In the genomic region with DNA sequence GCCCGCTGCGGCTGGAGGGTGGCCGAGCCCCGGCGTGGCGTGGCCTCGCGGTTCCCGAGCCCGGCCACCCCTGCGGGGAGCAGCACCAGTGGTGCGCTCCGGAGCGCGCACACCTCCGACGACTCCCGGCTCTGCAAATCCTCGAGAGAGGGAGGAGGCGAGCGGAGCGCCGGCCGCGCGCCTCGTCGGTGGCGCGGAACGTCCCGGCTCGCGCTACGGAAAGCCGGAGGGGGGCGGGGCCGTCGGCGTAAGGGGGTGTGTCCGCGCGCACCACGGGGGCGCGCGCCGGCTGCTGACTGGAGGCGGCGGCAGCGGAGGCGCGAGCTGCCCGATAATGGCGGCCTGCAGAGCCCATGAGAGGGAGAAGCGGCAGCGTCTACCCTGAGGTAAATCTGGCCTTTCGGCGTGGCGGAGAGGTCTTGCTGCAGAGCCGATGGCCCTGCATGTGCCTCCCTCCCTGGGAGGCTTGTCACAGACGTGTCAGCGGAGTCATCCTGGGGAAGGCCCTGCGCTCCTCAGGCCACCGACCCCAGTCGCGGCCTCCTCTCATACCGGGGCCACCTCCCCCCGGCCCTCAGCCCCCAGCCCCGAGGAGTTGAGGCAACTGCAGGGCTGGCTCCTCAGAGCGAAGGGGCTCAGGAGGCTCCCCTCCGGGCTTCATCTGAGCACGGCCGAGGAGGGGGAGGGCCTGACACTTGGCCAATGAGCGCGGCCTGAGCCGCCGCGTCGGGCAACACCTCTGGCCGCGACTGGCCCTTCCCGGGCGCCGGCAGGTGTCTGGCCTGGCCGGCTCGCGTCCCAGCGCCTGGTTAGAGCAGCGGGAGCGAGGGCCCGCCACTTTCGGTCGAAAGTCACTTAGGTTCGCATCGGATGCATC, we compare ENCODE assay signal across 1 cellular context.
TF ChIP-seq lines count a peak whose summit lies in the region.

A gene (plus strand): TSS at position 295 of the 877 bp plus-strand sequence. CDS start 2,485 bp downstream, outside the sequence.

TF ChIP-seq in K562, 482 proteins besides CTCF, POLR2A, EP300 and RAD21 (continued from another document and continues in another):
- TF ChIP-seq, protein P1, sequence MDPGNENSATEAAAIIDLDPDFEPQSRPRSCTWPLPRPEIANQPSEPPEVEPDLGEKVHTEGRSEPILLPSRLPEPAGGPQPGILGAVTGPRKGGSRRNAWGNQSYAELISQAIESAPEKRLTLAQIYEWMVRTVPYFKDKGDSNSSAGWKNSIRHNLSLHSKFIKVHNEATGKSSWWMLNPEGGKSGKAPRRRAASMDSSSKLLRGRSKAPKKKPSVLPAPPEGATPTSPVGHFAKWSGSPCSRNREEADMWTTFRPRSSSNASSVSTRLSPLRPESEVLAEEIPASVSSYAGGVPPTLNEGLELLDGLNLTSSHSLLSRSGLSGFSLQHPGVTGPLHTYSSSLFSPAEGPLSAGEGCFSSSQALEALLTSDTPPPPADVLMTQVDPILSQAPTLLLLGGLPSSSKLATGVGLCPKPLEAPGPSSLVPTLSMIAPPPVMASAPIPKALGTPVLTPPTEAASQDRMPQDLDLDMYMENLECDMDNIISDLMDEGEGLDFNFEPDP (CRISPR knock-in tag; IDR thresholded peaks at IDR 0.05), result no peak
- TF ChIP-seq ZSCAN29 (IDR thresholded peaks at IDR 0.05) (no peak), TBL1XR1 (IDR thresholded peaks at IDR 0.05; ENCODE audit: low read length in 2 of 2) (peak in 1 of 2 experiments; percentile 12; a peak in 1 of 4 replicates), BCOR (IDR thresholded peaks at IDR 0.05) (no peak), MAZ (CRISPR knock-in tag; conservative IDR thresholded peaks at IDR 0.05 in 1 of 2, IDR thresholded peaks at IDR 0.05 in 1 of 2) (peak; percentile 62 to 74), BACH1 (tag; IDR thresholded peaks at IDR 0.05) (no peak), HIVEP1 (CRISPR knock-in tag; IDR thresholded peaks at IDR 0.05) (no peak), ZNF133 (CRISPR knock-in tag; IDR thresholded peaks at IDR 0.05) (peak; percentile 76; the same call in 1 of the 2 replicates), SNRNP70 (optimal IDR thresholded peaks at IDR 0.05; ENCODE audit: low read depth, low read length) (no peak), HLTF (IDR thresholded peaks at IDR 0.05) (no peak), ZNF3 (CRISPR knock-in tag; IDR thresholded peaks at IDR 0.05) (no peak), NR2C1 (IDR thresholded peaks at IDR 0.05) (no peak), NR2C1 (tag; IDR thresholded peaks at IDR 0.05) (no peak), ZNF75A (CRISPR knock-in tag; IDR thresholded peaks at IDR 0.05) (no peak), ZNF253 (CRISPR knock-in tag; conservative IDR thresholded peaks at IDR 0.05) (no peak), PCBP2 (IDR thresholded peaks at IDR 0.05; ENCODE audit: low read depth, low read length, poor library complexity, severe bottlenecking) (no peak)
- TF ChIP-seq, protein P2, sequence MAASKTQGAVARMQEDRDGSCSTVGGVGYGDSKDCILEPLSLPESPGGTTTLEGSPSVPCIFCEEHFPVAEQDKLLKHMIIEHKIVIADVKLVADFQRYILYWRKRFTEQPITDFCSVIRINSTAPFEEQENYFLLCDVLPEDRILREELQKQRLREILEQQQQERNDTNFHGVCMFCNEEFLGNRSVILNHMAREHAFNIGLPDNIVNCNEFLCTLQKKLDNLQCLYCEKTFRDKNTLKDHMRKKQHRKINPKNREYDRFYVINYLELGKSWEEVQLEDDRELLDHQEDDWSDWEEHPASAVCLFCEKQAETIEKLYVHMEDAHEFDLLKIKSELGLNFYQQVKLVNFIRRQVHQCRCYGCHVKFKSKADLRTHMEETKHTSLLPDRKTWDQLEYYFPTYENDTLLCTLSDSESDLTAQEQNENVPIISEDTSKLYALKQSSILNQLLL (CRISPR knock-in tag; IDR thresholded peaks at IDR 0.05; ENCODE audit: borderline replicate concordance), result no peak
- TF ChIP-seq, protein P3, sequence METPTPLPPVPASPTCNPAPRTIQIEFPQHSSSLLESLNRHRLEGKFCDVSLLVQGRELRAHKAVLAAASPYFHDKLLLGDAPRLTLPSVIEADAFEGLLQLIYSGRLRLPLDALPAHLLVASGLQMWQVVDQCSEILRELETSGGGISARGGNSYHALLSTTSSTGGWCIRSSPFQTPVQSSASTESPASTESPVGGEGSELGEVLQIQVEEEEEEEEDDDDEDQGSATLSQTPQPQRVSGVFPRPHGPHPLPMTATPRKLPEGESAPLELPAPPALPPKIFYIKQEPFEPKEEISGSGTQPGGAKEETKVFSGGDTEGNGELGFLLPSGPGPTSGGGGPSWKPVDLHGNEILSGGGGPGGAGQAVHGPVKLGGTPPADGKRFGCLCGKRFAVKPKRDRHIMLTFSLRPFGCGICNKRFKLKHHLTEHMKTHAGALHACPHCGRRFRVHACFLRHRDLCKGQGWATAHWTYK (CRISPR knock-in tag; IDR thresholded peaks at IDR 0.05), result no peak; the same call in 1 of the 2 replicates
- TF ChIP-seq, protein P4, sequence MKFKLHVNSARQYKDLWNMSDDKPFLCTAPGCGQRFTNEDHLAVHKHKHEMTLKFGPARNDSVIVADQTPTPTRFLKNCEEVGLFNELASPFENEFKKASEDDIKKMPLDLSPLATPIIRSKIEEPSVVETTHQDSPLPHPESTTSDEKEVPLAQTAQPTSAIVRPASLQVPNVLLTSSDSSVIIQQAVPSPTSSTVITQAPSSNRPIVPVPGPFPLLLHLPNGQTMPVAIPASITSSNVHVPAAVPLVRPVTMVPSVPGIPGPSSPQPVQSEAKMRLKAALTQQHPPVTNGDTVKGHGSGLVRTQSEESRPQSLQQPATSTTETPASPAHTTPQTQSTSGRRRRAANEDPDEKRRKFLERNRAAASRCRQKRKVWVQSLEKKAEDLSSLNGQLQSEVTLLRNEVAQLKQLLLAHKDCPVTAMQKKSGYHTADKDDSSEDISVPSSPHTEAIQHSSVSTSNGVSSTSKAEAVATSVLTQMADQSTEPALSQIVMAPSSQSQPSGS (CRISPR knock-in tag; IDR thresholded peaks at IDR 0.05), result no peak
- TF ChIP-seq, protein P5, sequence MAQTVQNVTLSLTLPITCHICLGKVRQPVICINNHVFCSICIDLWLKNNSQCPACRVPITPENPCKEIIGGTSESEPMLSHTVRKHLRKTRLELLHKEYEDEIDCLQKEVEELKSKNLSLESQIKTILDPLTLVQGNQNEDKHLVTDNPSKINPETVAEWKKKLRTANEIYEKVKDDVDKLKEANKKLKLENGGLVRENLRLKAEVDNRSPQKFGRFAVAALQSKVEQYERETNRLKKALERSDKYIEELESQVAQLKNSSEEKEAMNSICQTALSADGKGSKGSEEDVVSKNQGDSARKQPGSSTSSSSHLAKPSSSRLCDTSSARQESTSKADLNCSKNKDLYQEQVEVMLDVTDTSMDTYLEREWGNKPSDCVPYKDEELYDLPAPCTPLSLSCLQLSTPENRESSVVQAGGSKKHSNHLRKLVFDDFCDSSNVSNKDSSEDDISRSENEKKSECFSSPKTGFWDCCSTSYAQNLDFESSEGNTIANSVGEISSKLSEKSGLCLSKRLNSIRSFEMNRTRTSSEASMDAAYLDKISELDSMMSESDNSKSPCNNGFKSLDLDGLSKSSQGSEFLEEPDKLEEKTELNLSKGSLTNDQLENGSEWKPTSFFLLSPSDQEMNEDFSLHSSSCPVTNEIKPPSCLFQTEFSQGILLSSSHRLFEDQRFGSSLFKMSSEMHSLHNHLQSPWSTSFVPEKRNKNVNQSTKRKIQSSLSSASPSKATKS (CRISPR knock-in tag; IDR thresholded peaks at IDR 0.05), result no peak
- TF ChIP-seq, protein P6, sequence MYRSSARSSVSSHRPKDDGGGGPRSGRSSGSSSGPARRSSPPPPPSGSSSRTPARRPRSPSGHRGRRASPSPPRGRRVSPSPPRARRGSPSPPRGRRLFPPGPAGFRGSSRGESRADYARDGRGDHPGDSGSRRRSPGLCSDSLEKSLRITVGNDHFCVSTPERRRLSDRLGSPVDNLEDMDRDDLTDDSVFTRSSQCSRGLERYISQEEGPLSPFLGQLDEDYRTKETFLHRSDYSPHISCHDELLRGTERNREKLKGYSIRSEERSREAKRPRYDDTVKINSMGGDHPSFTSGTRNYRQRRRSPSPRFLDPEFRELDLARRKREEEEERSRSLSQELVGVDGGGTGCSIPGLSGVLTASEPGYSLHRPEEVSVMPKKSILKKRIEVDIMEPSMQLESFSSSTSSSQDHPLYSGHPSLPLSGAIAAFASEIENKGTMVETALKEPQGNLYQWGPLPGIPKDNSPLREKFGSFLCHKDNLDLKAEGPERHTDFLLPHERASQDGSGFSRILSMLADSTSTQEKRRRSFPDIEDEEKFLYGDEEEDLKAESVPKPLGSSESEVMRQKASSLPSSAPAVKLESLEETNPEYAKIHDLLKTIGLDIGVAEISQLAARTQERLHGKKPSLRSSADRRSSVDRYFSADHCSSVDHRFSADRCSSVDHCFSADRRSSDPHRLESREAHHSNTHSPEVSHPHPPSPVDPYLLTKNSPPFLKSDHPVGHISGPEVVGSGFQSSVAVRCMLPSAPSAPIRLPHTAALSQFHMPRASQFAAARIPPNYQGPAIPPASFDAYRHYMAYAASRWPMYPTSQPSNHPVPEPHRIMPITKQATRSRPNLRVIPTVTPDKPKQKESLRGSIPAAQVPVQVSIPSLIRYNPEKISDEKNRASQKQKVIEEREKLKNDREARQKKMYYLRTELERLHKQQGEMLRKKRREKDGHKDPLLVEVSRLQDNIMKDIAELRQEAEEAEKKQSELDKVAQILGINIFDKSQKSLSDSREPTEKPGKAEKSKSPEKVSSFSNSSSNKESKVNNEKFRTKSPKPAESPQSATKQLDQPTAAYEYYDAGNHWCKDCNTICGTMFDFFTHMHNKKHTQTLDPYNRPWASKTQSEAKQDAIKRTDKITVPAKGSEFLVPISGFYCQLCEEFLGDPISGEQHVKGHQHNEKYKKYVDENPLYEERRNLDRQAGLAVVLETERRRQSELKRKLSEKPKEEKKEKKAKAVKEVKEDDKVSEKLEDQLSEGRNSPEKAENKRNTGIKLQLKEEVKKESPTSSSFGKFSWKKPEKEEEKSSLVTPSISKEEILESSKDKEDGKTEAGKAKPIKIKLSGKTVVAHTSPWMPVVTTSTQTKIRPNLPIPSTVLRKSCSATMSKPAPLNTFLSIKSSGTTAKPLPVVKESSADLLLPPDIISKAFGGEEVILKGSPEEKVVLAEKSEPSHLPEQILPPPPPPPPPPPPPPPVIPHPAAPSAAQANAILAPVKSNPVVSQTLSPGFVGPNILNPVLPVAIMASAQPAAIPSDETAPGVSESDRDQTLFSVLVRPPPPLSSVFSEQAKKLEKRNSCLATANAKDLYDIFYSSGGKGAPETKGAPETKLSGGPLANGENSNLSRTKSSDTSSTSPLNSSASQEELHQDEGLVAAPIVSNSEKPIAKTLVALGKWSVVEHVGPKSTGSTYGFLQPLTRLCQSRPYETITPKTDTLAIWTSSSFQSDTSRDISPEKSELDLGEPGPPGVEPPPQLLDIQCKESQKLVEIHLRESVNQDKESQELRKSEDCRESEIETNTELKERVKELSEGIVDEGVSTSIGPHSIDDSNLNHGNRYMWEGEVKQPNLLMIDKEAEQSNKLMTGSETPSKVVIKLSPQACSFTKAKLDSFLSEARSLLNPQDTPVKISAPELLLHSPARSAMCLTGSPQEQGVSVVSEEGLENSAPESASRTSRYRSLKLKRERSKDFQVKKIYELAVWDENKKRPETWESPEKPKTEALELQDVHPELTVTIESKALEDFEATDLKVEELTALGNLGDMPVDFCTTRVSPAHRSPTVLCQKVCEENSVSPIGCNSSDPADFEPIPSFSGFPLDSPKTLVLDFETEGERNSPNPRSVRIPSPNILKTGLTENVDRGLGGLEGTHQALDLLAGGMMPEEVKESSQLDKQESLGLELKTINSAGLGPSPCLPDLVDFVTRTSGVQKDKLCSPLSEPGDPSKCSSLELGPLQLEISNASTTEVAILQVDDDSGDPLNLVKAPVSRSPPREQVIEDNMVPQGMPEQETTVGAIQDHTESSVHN (IDR thresholded peaks at IDR 0.05; ENCODE audit: borderline replicate concordance in 1 of 2, low read depth in 1 of 2), result no peak
- TF ChIP-seq, protein P7, sequence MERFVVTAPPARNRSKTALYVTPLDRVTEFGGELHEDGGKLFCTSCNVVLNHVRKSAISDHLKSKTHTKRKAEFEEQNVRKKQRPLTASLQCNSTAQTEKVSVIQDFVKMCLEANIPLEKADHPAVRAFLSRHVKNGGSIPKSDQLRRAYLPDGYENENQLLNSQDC (CRISPR knock-in tag; IDR thresholded peaks at IDR 0.05), result peak; percentile 35; the same call in 1 of the 2 replicates
- TF ChIP-seq, protein P8, sequence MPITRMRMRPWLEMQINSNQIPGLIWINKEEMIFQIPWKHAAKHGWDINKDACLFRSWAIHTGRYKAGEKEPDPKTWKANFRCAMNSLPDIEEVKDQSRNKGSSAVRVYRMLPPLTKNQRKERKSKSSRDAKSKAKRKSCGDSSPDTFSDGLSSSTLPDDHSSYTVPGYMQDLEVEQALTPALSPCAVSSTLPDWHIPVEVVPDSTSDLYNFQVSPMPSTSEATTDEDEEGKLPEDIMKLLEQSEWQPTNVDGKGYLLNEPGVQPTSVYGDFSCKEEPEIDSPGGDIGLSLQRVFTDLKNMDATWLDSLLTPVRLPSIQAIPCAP (CRISPR knock-in tag; IDR thresholded peaks at IDR 0.05; ENCODE audit: borderline replicate concordance), result no peak
- TF ChIP-seq, protein P9, sequence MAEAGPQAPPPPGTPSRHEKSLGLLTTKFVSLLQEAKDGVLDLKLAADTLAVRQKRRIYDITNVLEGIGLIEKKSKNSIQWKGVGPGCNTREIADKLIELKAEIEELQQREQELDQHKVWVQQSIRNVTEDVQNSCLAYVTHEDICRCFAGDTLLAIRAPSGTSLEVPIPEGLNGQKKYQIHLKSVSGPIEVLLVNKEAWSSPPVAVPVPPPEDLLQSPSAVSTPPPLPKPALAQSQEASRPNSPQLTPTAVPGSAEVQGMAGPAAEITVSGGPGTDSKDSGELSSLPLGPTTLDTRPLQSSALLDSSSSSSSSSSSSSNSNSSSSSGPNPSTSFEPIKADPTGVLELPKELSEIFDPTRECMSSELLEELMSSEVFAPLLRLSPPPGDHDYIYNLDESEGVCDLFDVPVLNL (CRISPR knock-in tag; IDR thresholded peaks at IDR 0.05; ENCODE audit: low read depth), result peak; percentile 54; the same call in 1 of the 2 replicates
- TF ChIP-seq, protein P10, sequence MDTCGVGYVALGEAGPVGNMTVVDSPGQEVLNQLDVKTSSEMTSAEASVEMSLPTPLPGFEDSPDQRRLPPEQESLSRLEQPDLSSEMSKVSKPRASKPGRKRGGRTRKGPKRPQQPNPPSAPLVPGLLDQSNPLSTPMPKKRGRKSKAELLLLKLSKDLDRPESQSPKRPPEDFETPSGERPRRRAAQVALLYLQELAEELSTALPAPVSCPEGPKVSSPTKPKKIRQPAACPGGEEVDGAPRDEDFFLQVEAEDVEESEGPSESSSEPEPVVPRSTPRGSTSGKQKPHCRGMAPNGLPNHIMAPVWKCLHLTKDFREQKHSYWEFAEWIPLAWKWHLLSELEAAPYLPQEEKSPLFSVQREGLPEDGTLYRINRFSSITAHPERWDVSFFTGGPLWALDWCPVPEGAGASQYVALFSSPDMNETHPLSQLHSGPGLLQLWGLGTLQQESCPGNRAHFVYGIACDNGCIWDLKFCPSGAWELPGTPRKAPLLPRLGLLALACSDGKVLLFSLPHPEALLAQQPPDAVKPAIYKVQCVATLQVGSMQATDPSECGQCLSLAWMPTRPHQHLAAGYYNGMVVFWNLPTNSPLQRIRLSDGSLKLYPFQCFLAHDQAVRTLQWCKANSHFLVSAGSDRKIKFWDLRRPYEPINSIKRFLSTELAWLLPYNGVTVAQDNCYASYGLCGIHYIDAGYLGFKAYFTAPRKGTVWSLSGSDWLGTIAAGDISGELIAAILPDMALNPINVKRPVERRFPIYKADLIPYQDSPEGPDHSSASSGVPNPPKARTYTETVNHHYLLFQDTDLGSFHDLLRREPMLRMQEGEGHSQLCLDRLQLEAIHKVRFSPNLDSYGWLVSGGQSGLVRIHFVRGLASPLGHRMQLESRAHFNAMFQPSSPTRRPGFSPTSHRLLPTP (IDR thresholded peaks at IDR 0.05; ENCODE audit: borderline replicate concordance, extremely low read depth, insufficient read length), result no peak
